14 cellular contexts compared by ENCODE assay signal in the genomic region with DNA sequence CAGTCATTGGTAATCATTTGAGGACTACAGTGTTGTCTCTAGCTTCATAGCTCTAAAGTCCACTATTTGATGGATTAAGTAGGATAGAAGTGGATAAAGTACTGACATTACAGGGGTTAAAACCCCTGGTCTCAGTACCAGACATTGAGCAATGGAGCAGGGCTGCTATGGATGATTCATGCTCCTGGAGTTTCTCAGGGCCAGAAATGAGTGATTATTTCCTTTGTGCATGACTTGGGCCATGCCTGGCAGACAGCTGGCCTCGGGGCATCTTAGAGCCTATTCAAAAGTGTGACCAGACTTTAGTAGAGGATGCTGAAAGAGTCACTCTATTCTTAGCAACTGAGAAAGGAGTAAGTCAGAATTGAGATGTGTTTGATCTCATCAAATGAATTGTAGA.
DNase-seq lines count a peak whose midpoint lies in the region; ATAC-seq, FAIRE-seq and TF ChIP-seq lines count a peak whose summit lies in the region.
"Had no signal": no experiment of that assay in that cellular context is flagged by ENCODE, and none has a peak within 500 bp of the region (broad histone marks: within the 10 kb centered on the region; RNA-seq: fewer than 3 reads in every experiment).

No MANE protein-coding gene starts in this region.

- H3K4me1 ChIP-seq in psoas muscle, result no peaks in the 10 kb centered on the region
- H3K4me1 ChIP-seq: adrenal gland, thyroid gland had no signal

- no peak overlapping the region for H3K4me3 ChIP-seq in psoas muscle
- H3K4me3 ChIP-seq: adrenal gland, esophagus squamous epithelium, thyroid gland had no signal

- no peaks in the 10 kb centered on the region for H3K9me3 ChIP-seq in psoas muscle
- H3K9me3 ChIP-seq: adrenal gland, esophagus squamous epithelium, thyroid gland had no signal

- in situ Hi-C loops in G401 (cut with HindIII; ENCODE audit: low sequenced_read_pairs), result no loop called here

- intact Hi-C loops in psoas muscle (cut with DNase I), result no loop called here

- H3K27ac ChIP-seq in epithelial cell of prostate, result peak overlapping the region; percentile 3
- no peak overlapping the region for H3K27ac ChIP-seq in psoas muscle
- H3K27ac ChIP-seq: adrenal gland, esophagus squamous epithelium, thyroid gland had no signal

- H3K27me3 ChIP-seq in psoas muscle (ENCODE audit: insufficient read depth in 3 of 3, low read length in 2 of 3), result no peaks in the 10 kb centered on the region
- H3K27me3 ChIP-seq: adrenal gland, esophagus squamous epithelium, thyroid gland had no signal

- DNase-seq in GM03348 (ENCODE audit: low spot score) (peak; percentile 83), RCC 7860 (ENCODE audit: low spot score) (peak; percentile 83), epithelial cell of prostate (ENCODE audit: low read depth, low spot score) (peak; percentile 73), psoas muscle (no peak), SW480 (ENCODE audit: low spot score) (no peak), DMS153 treated with DMSO at 0.1 percent for 48 hours (lab: John Stamatoyannopoulos, UW; ENCODE audit: unreplicated experiment) (no peak), G401 (ENCODE audit: low spot score) (no peak)
- DNase-seq in stimulated activated CD4-positive, alpha-beta T cell treated with anti-CD3 and anti-CD28 coated beads, Interleukin-1b, Interleukin-23, amount 100 ng/mL, for 48 hours, result no peak
- DNase-seq: esophagus squamous epithelium, Kasumi-1, NCI-H510A treated with DMSO at 0.1 percent for 48 hours, thyroid gland had no signal

- TF ChIP-seq CTCF in psoas muscle (IDR thresholded peaks at IDR 0.05), result no peak

- peak in 3 of 4 donors; percentile 48 to 63 (median 49) for ATAC-seq in psoas muscle
- ATAC-seq: left lobe of liver had no signal

- peak; percentile 94 for FAIRE-seq in RCC 7860 (lab: Jason Lieb, UNC)

- 17 to 38% (median 25%) methylated on average over 1 of the region's 1 CpG for WGBS in psoas muscle, 3 donors

- H3K36me3 ChIP-seq in psoas muscle (ENCODE audit: insufficient read depth in 1 of 2, low read depth in 1 of 2), result no peaks in the 10 kb centered on the region
- H3K36me3 ChIP-seq: adrenal gland, esophagus squamous epithelium, thyroid gland had no signal

Comparison
In these comparisons a context has a peak if more than half of its experiments do, and no peak if none do; other contexts are left out.
1. DNase-seq: peak in GM03348 (single experiment), RCC 7860 (single experiment) and epithelial cell of prostate (single experiment); none in psoas muscle (0 of 2), SW480 (single experiment), stimulated activated CD4-positive, alpha-beta T cell treated with anti-CD3 and anti-CD28 coated beads, Interleukin-1b, Interleukin-23, amount 100 ng/mL, for 48 hours (single experiment), DMS153 treated with DMSO at 0.1 percent for 48 hours (single experiment) and G401 (single experiment).